Comparison of ENCODE assay signal across 1 cellular context in genomic region chr3:3232251-3232650, GRCh38.
TF ChIP-seq lines count a peak whose summit lies in the region.

No MANE protein-coding gene starts in this region.

TF ChIP-seq in HepG2, 621 proteins besides CTCF, POLR2A, EP300 and RAD21 (continued from another document):
- no peak for TF ChIP-seq ZNF512 (CRISPR knock-in tag; IDR thresholded peaks at IDR 0.05)
- TF ChIP-seq, protein P1, sequence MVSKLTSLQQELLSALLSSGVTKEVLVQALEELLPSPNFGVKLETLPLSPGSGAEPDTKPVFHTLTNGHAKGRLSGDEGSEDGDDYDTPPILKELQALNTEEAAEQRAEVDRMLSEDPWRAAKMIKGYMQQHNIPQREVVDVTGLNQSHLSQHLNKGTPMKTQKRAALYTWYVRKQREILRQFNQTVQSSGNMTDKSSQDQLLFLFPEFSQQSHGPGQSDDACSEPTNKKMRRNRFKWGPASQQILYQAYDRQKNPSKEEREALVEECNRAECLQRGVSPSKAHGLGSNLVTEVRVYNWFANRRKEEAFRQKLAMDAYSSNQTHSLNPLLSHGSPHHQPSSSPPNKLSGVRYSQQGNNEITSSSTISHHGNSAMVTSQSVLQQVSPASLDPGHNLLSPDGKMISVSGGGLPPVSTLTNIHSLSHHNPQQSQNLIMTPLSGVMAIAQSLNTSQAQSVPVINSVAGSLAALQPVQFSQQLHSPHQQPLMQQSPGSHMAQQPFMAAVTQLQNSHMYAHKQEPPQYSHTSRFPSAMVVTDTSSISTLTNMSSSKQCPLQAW (CRISPR knock-in tag; IDR thresholded peaks at IDR 0.05), result no peak
- no peak for TF ChIP-seq ETV5 (CRISPR knock-in tag; IDR thresholded peaks at IDR 0.05; ENCODE audit: borderline replicate concordance)
- no peak for TF ChIP-seq E2F5 (CRISPR knock-in tag; conservative IDR thresholded peaks at IDR 0.05)
- TF ChIP-seq ZNF569 (CRISPR knock-in tag; IDR thresholded peaks at IDR 0.05; ENCODE audit: borderline replicate concordance), result no peak
- TF ChIP-seq, protein P2, sequence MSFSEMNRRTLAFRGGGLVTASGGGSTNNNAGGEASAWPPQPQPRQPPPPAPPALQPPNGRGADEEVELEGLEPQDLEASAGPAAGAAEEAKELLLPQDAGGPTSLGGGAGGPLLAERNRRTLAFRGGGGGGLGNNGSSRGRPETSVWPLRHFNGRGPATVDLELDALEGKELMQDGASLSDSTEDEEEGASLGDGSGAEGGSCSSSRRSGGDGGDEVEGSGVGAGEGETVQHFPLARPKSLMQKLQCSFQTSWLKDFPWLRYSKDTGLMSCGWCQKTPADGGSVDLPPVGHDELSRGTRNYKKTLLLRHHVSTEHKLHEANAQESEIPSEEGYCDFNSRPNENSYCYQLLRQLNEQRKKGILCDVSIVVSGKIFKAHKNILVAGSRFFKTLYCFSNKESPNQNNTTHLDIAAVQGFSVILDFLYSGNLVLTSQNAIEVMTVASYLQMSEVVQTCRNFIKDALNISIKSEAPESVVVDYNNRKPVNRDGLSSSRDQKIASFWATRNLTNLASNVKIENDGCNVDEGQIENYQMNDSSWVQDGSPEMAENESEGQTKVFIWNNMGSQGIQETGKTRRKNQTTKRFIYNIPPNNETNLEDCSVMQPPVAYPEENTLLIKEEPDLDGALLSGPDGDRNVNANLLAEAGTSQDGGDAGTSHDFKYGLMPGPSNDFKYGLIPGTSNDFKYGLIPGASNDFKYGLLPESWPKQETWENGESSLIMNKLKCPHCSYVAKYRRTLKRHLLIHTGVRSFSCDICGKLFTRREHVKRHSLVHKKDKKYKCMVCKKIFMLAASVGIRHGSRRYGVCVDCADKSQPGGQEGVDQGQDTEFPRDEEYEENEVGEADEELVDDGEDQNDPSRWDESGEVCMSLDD (CRISPR knock-in tag; IDR thresholded peaks at IDR 0.05; ENCODE audit: borderline replicate concordance), result no peak
- TF ChIP-seq NCOA1 (CRISPR knock-in tag; IDR thresholded peaks at IDR 0.05), result no peak
- no peak for TF ChIP-seq ZNF354B (CRISPR knock-in tag; IDR thresholded peaks at IDR 0.05)
